In the genomic region with DNA sequence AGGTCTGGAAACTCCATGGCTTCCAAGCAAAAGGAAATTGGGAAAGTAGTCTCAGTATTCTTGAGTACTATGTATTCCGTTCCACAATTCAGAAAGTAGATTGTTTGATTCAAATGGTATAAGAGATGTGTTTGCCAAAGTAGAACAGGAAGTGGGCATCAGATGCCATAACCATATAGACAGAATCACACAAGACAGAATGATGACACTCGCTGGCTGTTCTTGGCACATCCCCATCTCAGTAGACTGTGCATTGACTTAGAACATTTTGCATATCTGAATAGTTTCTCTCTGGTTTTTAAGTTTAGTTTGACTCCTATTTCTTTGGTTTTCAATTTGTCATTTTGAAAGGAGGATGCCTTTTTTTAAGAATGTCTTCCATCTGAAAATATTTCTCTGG, we compare ENCODE assay signal across 12 cellular contexts.
DNase-seq lines count a peak whose midpoint lies in the region; ATAC-seq and TF ChIP-seq lines count a peak whose summit lies in the region.
"Had no signal": no experiment of that assay in that cellular context is flagged by ENCODE, and none has a peak within 500 bp of the region (broad histone marks: within the 10 kb centered on the region; RNA-seq: fewer than 3 reads in every experiment).

No MANE protein-coding gene starts in this region.

- H3K27me3 Mint-ChIP-seq in activated T-cell treated with anti-CD3 and anti-CD28 coated beads, Interleukin-2, amount 50 U/mL, for 24 hours = no peaks in the 10 kb centered on the region
- H3K27me3 Mint-ChIP-seq in activated T-cell treated with anti-CD3 and anti-CD28 coated beads, Interleukin-2, amount 50 U/mL, for 4 hours (ENCODE audit: low read depth) = no peaks in the 10 kb centered on the region
- H3K27me3 Mint-ChIP-seq in activated naive CD8-positive, alpha-beta T cell = no peaks in the 10 kb centered on the region

- no peak for ATAC-seq in activated T-cell treated with anti-CD3 and anti-CD28 coated beads, Interleukin-2, amount 50 U/mL, for 4 hours
- no peak for ATAC-seq in aorta (ENCODE audit: low FRiP score)
- ATAC-seq in GM18867 (IDR thresholded peaks at IDR 0.05; ENCODE audit: unreplicated experiment) = no peak
- no peak for ATAC-seq in foreskin keratinocyte
- ATAC-seq: Right ventricle myocardium inferior had no signal

- H3K4me1 ChIP-seq in aorta (ENCODE audit: control insufficient read depth in 1 of 2, insufficient read depth in 2 of 2, low read length in 2 of 2) (peaks cover 2 to 8% of the 10 kb centered on the region in 2 donors), suprapubic skin (peaks cover 7% of the 10 kb centered on the region), foreskin keratinocyte (no peaks in the 10 kb centered on the region)

- TF ChIP-seq CTCF in suprapubic skin (IDR thresholded peaks at IDR 0.05) (no peak), foreskin keratinocyte (conservative IDR thresholded peaks at IDR 0.05) (no peak)

- H3K9me3 ChIP-seq in aorta (ENCODE audit: control insufficient read depth, low read length) = no peaks in the 10 kb centered on the region
- no peaks in the 10 kb centered on the region for H3K9me3 ChIP-seq in suprapubic skin

- intact Hi-C loops in aorta (cut with DNase I) = loop anchor here in 1 of 2 donors (10.0 kb wide), 1 partner anchor 56 kb away; no protein-coding TSS in a partner anchor

- H3K36me3 ChIP-seq in aorta (ENCODE audit: control insufficient read depth in 1 of 2, insufficient read depth in 2 of 2, low read length in 1 of 2) = no peaks in the 10 kb centered on the region
- peaks cover 8% of the 10 kb centered on the region for H3K36me3 ChIP-seq in suprapubic skin

- DNase-seq in activated T-cell treated with anti-CD3 and anti-CD28 coated beads, Interleukin-2, amount 50 U/mL, for 24 hours = no peak
- DNase-seq in activated T-cell treated with anti-CD3 and anti-CD28 coated beads, Interleukin-2, amount 50 U/mL, for 4 hours = no peak
- DNase-seq in kidney glomerular epithelial cell (lab: John Stamatoyannopoulos, UW) = peak; percentile 19
- DNase-seq in aorta = no peak
- no peak for DNase-seq in suprapubic skin (ENCODE audit: low spot score in 2 of 2)
- DNase-seq in foreskin keratinocyte = no peak
- DNase-seq: activated CD4-positive, CD25-positive, alpha-beta regulatory T cell; DMS153; stimulated activated CD4-positive, alpha-beta T cell treated with anti-CD3 and anti-CD28 coated beads, Interleukin-4, amount 100 ng/mL, for 4 hours had no signal

- no peaks in the 10 kb centered on the region for H3K27me3 ChIP-seq in aorta (ENCODE audit: control insufficient read depth in 1 of 2, insufficient read depth in 2 of 2, low read length in 1 of 2)
- H3K27me3 ChIP-seq in suprapubic skin = no peaks in the 10 kb centered on the region
- H3K27me3 ChIP-seq in foreskin keratinocyte = no peaks in the 10 kb centered on the region

- H3K4me3 ChIP-seq in aorta (ENCODE audit: low read length in 2 of 2) = no peak overlapping the region
- H3K4me3 ChIP-seq in suprapubic skin = no peak overlapping the region

- H3K27ac ChIP-seq in aorta (ENCODE audit: low read depth in 1 of 2, low read length in 2 of 2) = peak overlapping the region; percentile 96 to 97
- H3K27ac ChIP-seq in suprapubic skin = no peak overlapping the region
- H3K27ac ChIP-seq in foreskin keratinocyte = no peak overlapping the region

- peaks cover 66% of the 10 kb centered on the region for H3K36me3 Mint-ChIP-seq in activated T-cell treated with anti-CD3 and anti-CD28 coated beads, Interleukin-2, amount 50 U/mL, for 24 hours (ENCODE audit: low read depth)
- peaks cover 33% of the 10 kb centered on the region for H3K36me3 Mint-ChIP-seq in activated T-cell treated with anti-CD3 and anti-CD28 coated beads, Interleukin-2, amount 50 U/mL, for 4 hours (ENCODE audit: insufficient read depth)
- H3K36me3 Mint-ChIP-seq in activated naive CD8-positive, alpha-beta T cell = peaks cover 34% of the 10 kb centered on the region

- no peak for TF ChIP-seq EP300 in suprapubic skin (IDR thresholded peaks at IDR 0.05)

- TF ChIP-seq POLR2A in suprapubic skin (IDR thresholded peaks at IDR 0.05) = no peak

- H3K4me3 Mint-ChIP-seq in activated T-cell treated with anti-CD3 and anti-CD28 coated beads, Interleukin-2, amount 50 U/mL, for 24 hours = no peak overlapping the region
- H3K4me3 Mint-ChIP-seq in activated T-cell treated with anti-CD3 and anti-CD28 coated beads, Interleukin-2, amount 50 U/mL, for 4 hours = no peak overlapping the region
- H3K4me3 Mint-ChIP-seq in activated naive CD8-positive, alpha-beta T cell = no peak overlapping the region

- no peaks in the 10 kb centered on the region for H3K9me3 Mint-ChIP-seq in activated T-cell treated with anti-CD3 and anti-CD28 coated beads, Interleukin-2, amount 50 U/mL, for 24 hours
- no peaks in the 10 kb centered on the region for H3K9me3 Mint-ChIP-seq in activated T-cell treated with anti-CD3 and anti-CD28 coated beads, Interleukin-2, amount 50 U/mL, for 4 hours
- no peaks in the 10 kb centered on the region for H3K9me3 Mint-ChIP-seq in activated naive CD8-positive, alpha-beta T cell (ENCODE audit: low read depth)

- H3K4me1 Mint-ChIP-seq in activated T-cell treated with anti-CD3 and anti-CD28 coated beads, Interleukin-2, amount 50 U/mL, for 24 hours (ENCODE audit: low read depth) = peaks cover 15% of the 10 kb centered on the region
- H3K4me1 Mint-ChIP-seq in activated T-cell treated with anti-CD3 and anti-CD28 coated beads, Interleukin-2, amount 50 U/mL, for 4 hours (ENCODE audit: low read depth) = peaks cover 10% of the 10 kb centered on the region
- peaks cover 11% of the 10 kb centered on the region for H3K4me1 Mint-ChIP-seq in activated naive CD8-positive, alpha-beta T cell (ENCODE audit: low read depth)

- H3K27ac Mint-ChIP-seq in activated T-cell treated with anti-CD3 and anti-CD28 coated beads, Interleukin-2, amount 50 U/mL, for 24 hours = peak overlapping the region; percentile 66
- peak overlapping the region; percentile 46 for H3K27ac Mint-ChIP-seq in activated naive CD8-positive, alpha-beta T cell

- WGBS in aorta, 2 donors = 90 to 94% methylated on average over 2 of the region's 2 CpGs
- WGBS in suprapubic skin = 89% methylated on average over 2 of the region's 2 CpGs

Comparison
In these comparisons a context has a peak if more than half of its experiments do, and no peak if none do; other contexts are left out.
1. H3K27ac ChIP-seq: peak in aorta (2 of 2); none in suprapubic skin (single experiment) and foreskin keratinocyte (single experiment).